ENCODE assay signal across 1 cellular context in genomic region chr18:21012308-21012707, GRCh38.
TF ChIP-seq lines count a peak whose summit lies in the region.

No MANE protein-coding gene starts in this region.

TF ChIP-seq in GM12878, 131 proteins besides CTCF, POLR2A, EP300 and RAD21 (continued from another document):
- TF ChIP-seq, protein P1, sequence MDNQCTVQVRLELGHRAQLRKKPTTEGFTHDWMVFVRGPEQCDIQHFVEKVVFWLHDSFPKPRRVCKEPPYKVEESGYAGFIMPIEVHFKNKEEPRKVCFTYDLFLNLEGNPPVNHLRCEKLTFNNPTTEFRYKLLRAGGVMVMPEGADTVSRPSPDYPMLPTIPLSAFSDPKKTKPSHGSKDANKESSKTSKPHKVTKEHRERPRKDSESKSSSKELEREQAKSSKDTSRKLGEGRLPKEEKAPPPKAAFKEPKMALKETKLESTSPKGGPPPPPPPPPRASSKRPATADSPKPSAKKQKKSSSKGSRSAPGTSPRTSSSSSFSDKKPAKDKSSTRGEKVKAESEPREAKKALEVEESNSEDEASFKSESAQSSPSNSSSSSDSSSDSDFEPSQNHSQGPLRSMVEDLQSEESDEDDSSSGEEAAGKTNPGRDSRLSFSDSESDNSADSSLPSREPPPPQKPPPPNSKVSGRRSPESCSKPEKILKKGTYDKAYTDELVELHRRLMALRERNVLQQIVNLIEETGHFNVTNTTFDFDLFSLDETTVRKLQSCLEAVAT (IDR thresholded peaks at IDR 0.05): no peak
